12 cellular contexts compared by ENCODE assay signal in genomic region chr2:230721712-230722111, GRCh38. TPM values are rescaled to one million over a fixed set of nuclear protein-coding genes. Genes with fewer than 3 reads are reported as not detected.
A peak's percentile ranks its signal among the peaks of the same experiment; 100 is the strongest.
DNase-seq lines count a peak whose midpoint lies in the region; ATAC-seq, FAIRE-seq and TF ChIP-seq lines count a peak whose summit lies in the region.
"Had no signal": no experiment of that assay in that cellular context is flagged by ENCODE, and none has a peak within 500 bp of the region (broad histone marks: within the 10 kb centered on the region; RNA-seq: fewer than 3 reads in every experiment).

No MANE protein-coding gene starts in this region.

- no peak overlapping the region for H3K4me3 ChIP-seq in ACC112 (ENCODE audit: low read depth, low read length)
- 0 out of 2 replicates have a peak overlapping the region, but pooled peaks have one; percentile 25 for H3K4me3 ChIP-seq in MM.1S (ENCODE audit: low read length)
- peak overlapping the region in 2 of 4 experiments; percentile 1 to 45; a peak in 4 of 8 replicates for H3K4me3 ChIP-seq in H1 (ENCODE audit: extremely low read depth in 1 of 4, insufficient read depth in 2 of 4, low read depth in 3 of 4, low read length in 4 of 4)

- no peak overlapping the region for H3K4ac ChIP-seq in H1 (replicated peaks; ENCODE audit: insufficient read length, low read depth, low read length)

- 0 out of 2 replicates have a peak, but pooled peaks cover 5% of the 10 kb centered on the region for H3F3A ChIP-seq in MM.1S (ENCODE audit: insufficient read depth, low read length)

- H4K8ac ChIP-seq in H1 (ENCODE audit: extremely low read depth, insufficient read depth, low read length): no peak overlapping the region

- DNase-seq in MM.1S (peak; percentile 48), H1 (ENCODE audit: low read depth in 1 of 2, low spot score in 2 of 2) (no peak), middle frontal gyrus (ENCODE audit: extremely low spot score, low spot score) (no peak), glutamatergic neuron (no peak)
- DNase-seq in activated CD8-positive, alpha-beta memory T cell treated with anti-CD3 and anti-CD28 coated beads, Interleukin-2, amount 50 U/mL, for 48 hours: no peak
- DNase-seq: MV-4-11; stimulated activated CD4-positive, alpha-beta T cell treated with anti-CD3 and anti-CD28 coated beads, Interleukin-2, amount 100 ng/mL, for 24 hours had no signal

- TF ChIP-seq POLR2A in H1 (IDR thresholded peaks at IDR 0.05; ENCODE audit: control extremely low read depth in 1 of 2, low read depth in 2 of 2, low read length in 2 of 2): no peak

- no peak for TF ChIP-seq RAD21 in H1 (IDR thresholded peaks at IDR 0.05 in 1 of 2, conservative IDR thresholded peaks at IDR 0.05 in 1 of 2; ENCODE audit: low read depth in 2 of 2, low read length in 2 of 2)

- TF ChIP-seq CTCF in MM.1S (IDR thresholded peaks at IDR 0.05; ENCODE audit: low read length) (no peak), H1 (IDR thresholded peaks at IDR 0.05; ENCODE audit: control extremely low read depth in 1 of 3, insufficient read depth in 1 of 3, low read depth in 1 of 3, low read length in 3 of 3) (no peak), glutamatergic neuron (IDR thresholded peaks at IDR 0.05; ENCODE audit: partially characterized antibody, unreplicated experiment) (no peak)

- WGBS in H1 (ENCODE audit: extremely low coverage in 1 of 2, insufficient coverage in 1 of 2, insufficient read length in 1 of 2, insufficient replicate concordance in 2 of 2, low coverage in 1 of 2, low lambda C conversion rate in 2 of 2, missing lambda C conversion rate in 1 of 2), 2 experiments: 15% methylated on average over 1 of the region's 1 CpG; no CpG with 5 or more reads in 1 of the 2 experiments

- no peaks in the 10 kb centered on the region for H3K9me3 Mint-ChIP-seq in glutamatergic neuron (ENCODE audit: unreplicated experiment)

- POLR2A ChIA-PET in H1 (lab: Charles Lee; ENCODE audit: partially characterized antibody): interaction anchor here (1.2 to 1.8 kb wide), 2 partner anchors 12 to 36 kb away, joined by 3 to 5 read pairs; no protein-coding TSS in a partner anchor

- peaks cover 16% of the 10 kb centered on the region; the same call in 1 of the 2 replicates for H4K20me1 ChIP-seq in MM.1S (ENCODE audit: insufficient read depth, low read length)
- peaks cover 0 to 5% of the 10 kb centered on the region in 2 experiments for H4K20me1 ChIP-seq in H1 (replicated peaks in 1 of 2; ENCODE audit: control insufficient read depth in 1 of 2, insufficient read depth in 2 of 2, low read length in 2 of 2)

- H3K23me2 ChIP-seq in H1 (ENCODE audit: low read depth, low read length): no peaks in the 10 kb centered on the region

- H2AK5ac ChIP-seq in H1 (ENCODE audit: low read depth, low read length): no peak overlapping the region

- peak overlapping the region; percentile 75; the same call in 1 of the 2 replicates for H2BK5ac ChIP-seq in H1 (ENCODE audit: low read depth, low read length)

- FAIRE-seq in H1 (lab: Jason Lieb, UNC): no peak
- FAIRE-seq: colon had no signal

- H3K4me1 Mint-ChIP-seq in glutamatergic neuron (ENCODE audit: low read depth, unreplicated experiment): peaks cover 15% of the 10 kb centered on the region

- no peak overlapping the region for H3K27ac Mint-ChIP-seq in glutamatergic neuron (ENCODE audit: unreplicated experiment)

- H2BK15ac ChIP-seq in H1 (ENCODE audit: low read length): no peak overlapping the region

- H3K23ac ChIP-seq in H1 (ENCODE audit: insufficient read length): no peak overlapping the region

- H2AFZ ChIP-seq in ACC112 (ENCODE audit: low read length, unreplicated experiment): no peak overlapping the region
- no peak overlapping the region for H2AFZ ChIP-seq in MM.1S (ENCODE audit: low read length)
- no peak overlapping the region for H2AFZ ChIP-seq in H1 (ENCODE audit: low read length)

- H2BK120ac ChIP-seq in H1 (replicated peaks; ENCODE audit: low read depth, low read length): no peak overlapping the region

- no peak overlapping the region for H4K5ac ChIP-seq in H1 (ENCODE audit: insufficient read length, low read depth, low read length)

- H3K27me3 ChIP-seq in ACC112 (ENCODE audit: insufficient read depth, low read length) (no peaks in the 10 kb centered on the region), MM.1S (replicated peaks; ENCODE audit: insufficient read depth, low read length) (no peaks in the 10 kb centered on the region), H1 (replicated peaks in 1 of 4; ENCODE audit: control insufficient read depth in 3 of 4, extremely low read depth in 1 of 4, insufficient read depth in 3 of 4, low read length in 3 of 4) (no peaks in the 10 kb centered on the region)

- no peak for TF ChIP-seq EP300 in H1 (IDR thresholded peaks at IDR 0.05; ENCODE audit: borderline replicate concordance in 1 of 2, low read depth in 2 of 2, low read length in 2 of 2)

- peak overlapping the region; percentile 54; the same call in 1 of the 2 replicates for H3K4me2 ChIP-seq in MM.1S (ENCODE audit: low read depth, low read length)
- peak overlapping the region; percentile 52 to 61 for H3K4me2 ChIP-seq in H1 (ENCODE audit: insufficient read depth in 1 of 2, low read depth in 2 of 2, low read length in 2 of 2)

- H3K9ac ChIP-seq in MM.1S (ENCODE audit: low read length): no peak overlapping the region
- peak overlapping the region in 1 of 4 experiments; percentile 28; a peak in 1 of 7 replicates for H3K9ac ChIP-seq in H1 (replicated peaks in 1 of 4; ENCODE audit: extremely low read depth in 1 of 4, low read depth in 3 of 4, low read length in 3 of 4)

- H3K36me3 Mint-ChIP-seq in glutamatergic neuron (ENCODE audit: unreplicated experiment): no peaks in the 10 kb centered on the region

- no peak overlapping the region for H2BK12ac ChIP-seq in H1 (ENCODE audit: low read depth, low read length)

- H3K36me3 ChIP-seq in ACC112 (ENCODE audit: insufficient read depth, low read length) (peaks cover 5% of the 10 kb centered on the region; the same call in 1 of the 2 replicates), MM.1S (replicated peaks; ENCODE audit: insufficient read depth, low read length) (no peaks in the 10 kb centered on the region), H1 (ENCODE audit: control insufficient read depth in 2 of 4, insufficient read depth in 4 of 4, low read length in 3 of 4) (no peaks in the 10 kb centered on the region; a peak in 2 of 8 replicates)

- H3K9me3 ChIP-seq in MM.1S (replicated peaks; ENCODE audit: insufficient read depth, low read length) (no peaks in the 10 kb centered on the region), H1 (ENCODE audit: insufficient read depth in 2 of 2, low read depth in 1 of 2, low read length in 1 of 2) (no peaks in the 10 kb centered on the region)

- H3K4me1 ChIP-seq in ACC112 (ENCODE audit: control insufficient read depth, insufficient read depth, low read length, unreplicated experiment) (peaks cover 10% of the 10 kb centered on the region), MM.1S (ENCODE audit: low read length) (peaks cover 14% of the 10 kb centered on the region), H1 (replicated peaks in 1 of 4; ENCODE audit: control insufficient read depth in 3 of 4, insufficient read depth in 4 of 4, low read length in 3 of 4) (peaks cover 6 to 38% (median 22%) of the 10 kb centered on the region in 4 experiments)

- H3K14ac ChIP-seq in H1 (ENCODE audit: insufficient read length): no peak overlapping the region

- ATAC-seq in GM18907 (IDR thresholded peaks at IDR 0.05; ENCODE audit: unreplicated experiment) (peak; percentile 57), HG02759 (IDR thresholded peaks at IDR 0.05; ENCODE audit: unreplicated experiment) (no peak)

- H3K27ac ChIP-seq in ACC112 (ENCODE audit: low read depth, low read length): peak overlapping the region; percentile 4
- H3K27ac ChIP-seq in MM.1S (ENCODE audit: low read length): no peak overlapping the region; the same call in 1 of the 2 replicates
- H3K27ac ChIP-seq in H1 (ENCODE audit: low read depth, low read length): peak overlapping the region; percentile 25; the same call in 1 of the 2 replicates
- H3K27ac ChIP-seq: C4-2B had no signal

- H3K9me2 ChIP-seq in MM.1S (replicated peaks; ENCODE audit: insufficient read depth, low read length): no peaks in the 10 kb centered on the region

- no peak overlapping the region for H4K91ac ChIP-seq in H1 (replicated peaks; ENCODE audit: insufficient read length, low read length)

- CTCF ChIA-PET in H1 (lab: Charles Lee; ENCODE audit: partially characterized antibody): interaction anchor here (1.1 to 2.8 kb wide), 5 partner anchors 10 to 111 kb away, joined by 3 to 11 read pairs (median 3); partner anchors contain the start of gene CAB39

- H3K56ac ChIP-seq in H1 (replicated peaks; ENCODE audit: insufficient read length, low read depth, low read length): no peak overlapping the region

- H3K79me1 ChIP-seq in H1 (ENCODE audit: low read depth, low read length): peaks cover 5% of the 10 kb centered on the region

- no peak overlapping the region for H2BK20ac ChIP-seq in H1 (ENCODE audit: low read length)

- no peaks in the 10 kb centered on the region for H3K27me3 Mint-ChIP-seq in glutamatergic neuron (ENCODE audit: unreplicated experiment)

- peaks cover 87% of the 10 kb centered on the region for H3K79me2 ChIP-seq in ACC112 (ENCODE audit: control insufficient read depth, insufficient read depth, low read length, unreplicated experiment)
- H3K79me2 ChIP-seq in MM.1S (ENCODE audit: low read length): peaks cover 93% of the 10 kb centered on the region
- H3K79me2 ChIP-seq in H1 (ENCODE audit: control insufficient read depth in 1 of 2, insufficient read depth in 2 of 2, low read length in 2 of 2): peaks cover 10 to 88% of the 10 kb centered on the region in 2 experiments

- no peak overlapping the region for H3K4me3 Mint-ChIP-seq in glutamatergic neuron (ENCODE audit: unreplicated experiment)

- no peak overlapping the region for H3K18ac ChIP-seq in H1 (ENCODE audit: extremely low read depth, low read length)

TF ChIP-seq in H1, 55 proteins besides CTCF, POLR2A, EP300 and RAD21 (continues in another document):
- TF ChIP-seq RXRA (IDR thresholded peaks at IDR 0.05; ENCODE audit: insufficient read depth, low read depth, low read length) (no peak), E2F6 (IDR thresholded peaks at IDR 0.05) (no peak)

RNA-seq across cellular contexts. Expression of gene CAB39, which starts 9.1 kb away (rescaled TPM):
- 48.3 and 50.5 TPM in 2 replicates for total RNA-seq in H1 (2021; fragmentation: NEBNext Ultra II Directional; extraction: Animal tissue kit (Norgen Biotek cat#: 25700))
- polyA plus RNA-seq in H1 (2011; rRNA removed): 12.8 and 16.4 TPM in 2 replicates
- 21.9 TPM for polyA plus RNA-seq in H1 (2011; cell fraction: cytosol; rRNA removed)
- polyA plus RNA-seq in H1 (2011; cell fraction: nucleus; rRNA removed): 10.9 TPM
- 22.0 to 33.8 TPM (median 26.7 TPM) in 4 replicates for polyA plus RNA-seq in H1 (2012, experiment 1 of 2)
- polyA plus RNA-seq in H1 (2012, experiment 2 of 2): 2.2 TPM
- polyA plus RNA-seq in H1 (2013, experiment 1 of 2): 24.1 TPM
- polyA plus RNA-seq in H1 (2013, experiment 2 of 2): 25.0 TPM
- 42.6 and 45.2 TPM in 2 replicates for polyA minus RNA-seq in H1 (2011; rRNA and poly(A)+ RNA removed)
- 28.2 TPM for polyA minus RNA-seq in H1 (2011; cell fraction: cytosol; rRNA and poly(A)+ RNA removed)
- polyA minus RNA-seq in H1 (2011; cell fraction: nucleus; rRNA and poly(A)+ RNA removed): 29.6 TPM
- total RNA-seq in glutamatergic neuron (ENCODE audit: unreplicated experiment): 60.3 TPM
